18 cellular contexts compared by ENCODE assay signal in the genomic region with DNA sequence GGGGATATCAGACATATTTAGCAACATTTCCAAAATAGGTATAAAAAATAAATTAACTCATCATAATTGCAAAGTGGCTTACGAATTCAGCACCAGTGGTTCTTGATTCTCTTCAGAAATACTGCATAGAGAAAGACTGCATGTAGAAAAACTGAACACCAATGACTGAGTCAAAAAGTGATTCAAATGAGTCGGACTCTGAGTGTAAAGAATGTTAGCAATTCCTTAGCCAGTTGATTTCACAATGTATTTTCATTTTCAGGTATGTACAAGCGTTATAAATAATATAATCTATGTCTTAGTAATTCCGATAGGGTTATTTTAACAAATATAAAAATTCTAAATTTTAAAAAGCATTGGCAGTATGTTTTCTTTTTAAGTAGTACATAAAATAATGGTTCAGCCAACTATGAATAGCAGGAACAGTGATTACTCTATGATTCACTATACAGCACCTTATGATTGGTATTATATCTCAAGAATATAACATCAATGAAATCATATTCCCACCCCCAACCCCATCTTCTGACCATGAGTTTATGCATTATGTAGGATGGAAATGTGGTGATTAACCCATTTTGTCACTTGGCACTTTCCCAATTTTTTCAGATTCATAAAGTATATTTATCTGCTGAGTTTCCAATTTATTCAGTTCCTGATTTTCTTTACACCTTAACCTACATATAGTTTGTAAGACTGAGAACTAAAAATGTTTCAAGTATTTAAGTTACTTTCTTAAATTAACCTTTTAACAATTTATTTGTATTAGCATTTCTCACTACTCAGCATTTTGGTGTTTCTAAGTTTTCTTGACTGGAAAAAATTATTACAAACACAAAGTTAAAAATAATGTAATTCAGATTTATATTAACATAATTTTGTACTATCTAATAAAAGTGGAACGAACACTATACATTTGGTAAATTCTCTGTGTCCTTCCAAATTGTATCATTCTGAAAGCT. TPM values are rescaled to one million over a fixed set of nuclear protein-coding genes. Genes with fewer than 3 reads are reported as not detected.
A peak's percentile ranks its signal among the peaks of the same experiment; 100 is the strongest.
DNase-seq lines count a peak whose midpoint lies in the region; ATAC-seq, FAIRE-seq and TF ChIP-seq lines count a peak whose summit lies in the region.
"Had no signal": no experiment of that assay in that cellular context is flagged by ENCODE, and none has a peak within 500 bp of the region (broad histone marks: within the 10 kb centered on the region; RNA-seq: fewer than 3 reads in every experiment).

No MANE protein-coding gene starts in this region.

- H3K27me3 Mint-ChIP-seq in MCF 10A (ENCODE audit: insufficient read depth, unreplicated experiment), result no peaks in the 10 kb centered on the region
- no peaks in the 10 kb centered on the region for H3K27me3 Mint-ChIP-seq in activated CD4-positive, alpha-beta memory T cell treated with anti-CD3 and anti-CD28 coated beads, Interleukin-2, amount 10 ng/mL, durations not matched to agents 7 days and 5 days
- H3K27me3 Mint-ChIP-seq: activated naive CD4-positive, alpha-beta T cell treated with anti-CD3 and anti-CD28 coated beads, Interleukin-2, amount 50 U/mL, for 24 hours; dendritic cell treated with granulocyte-macrophage colony-stimulating factor and Interleukin-4, amounts not matched to agents 40 ng/mL and 50 ng/mL, for 4 days had no signal

- H3K36me3 ChIP-seq in breast epithelium, result no peaks in the 10 kb centered on the region
- no peaks in the 10 kb centered on the region for H3K36me3 ChIP-seq in small intestine (ENCODE audit: control insufficient read depth in 2 of 2, insufficient read depth in 2 of 2, low read length in 2 of 2)

- ATAC-seq in HG03521 (IDR thresholded peaks at IDR 0.05; ENCODE audit: unreplicated experiment), result no peak

- no peak overlapping the region for H3K27ac Mint-ChIP-seq in MCF 10A (ENCODE audit: low read depth, unreplicated experiment)
- H3K27ac Mint-ChIP-seq in activated CD4-positive, alpha-beta memory T cell treated with anti-CD3 and anti-CD28 coated beads, Interleukin-2, amount 10 ng/mL, durations not matched to agents 7 days and 5 days, result no peak overlapping the region
- H3K27ac Mint-ChIP-seq: activated naive CD4-positive, alpha-beta T cell treated with anti-CD3 and anti-CD28 coated beads, Interleukin-2, amount 50 U/mL, for 24 hours; dendritic cell treated with granulocyte-macrophage colony-stimulating factor and Interleukin-4, amounts not matched to agents 40 ng/mL and 50 ng/mL, for 4 days had no signal

- WGBS in small intestine, 3 donors, result 90 to 94% (median 91%) methylated on average over 5 of the region's 5 CpGs

- H3K27ac ChIP-seq in breast epithelium (no peak overlapping the region), epithelial cell of prostate (peak overlapping the region; percentile 30), small intestine (ENCODE audit: low read depth in 1 of 2, low read length in 1 of 2) (no peak overlapping the region)
- H3K27ac ChIP-seq: C4-2B had no signal

- CTCF ChIA-PET in MCF 10A (lab: Yijun Ruan, JAX), result interaction anchor here (0.6 kb wide), 1 partner anchor 11 kb away, joined by 4 read pairs; no protein-coding TSS in a partner anchor
- CTCF ChIA-PET in activated CD4-positive, alpha-beta memory T cell treated with anti-CD3 and anti-CD28 coated beads, Interleukin-2, amount 10 ng/mL, durations not matched to agents 7 days and 5 days (lab: Charles Lee), result no interaction called here

- BruUV-seq in MCF 10A (replicated peaks; lab: Mats Ljungman, UMichigan), result no TSS peak

- POLR2A ChIA-PET in MCF 10A (lab: Yijun Ruan, JAX), result interaction anchor here (0.6 to 1.0 kb wide), 2 partner anchors 13 to 259 kb away, joined by 3 read pairs; no protein-coding TSS in a partner anchor
- POLR2A ChIA-PET in activated CD4-positive, alpha-beta memory T cell treated with anti-CD3 and anti-CD28 coated beads, Interleukin-2, amount 10 ng/mL, durations not matched to agents 7 days and 5 days (lab: Charles Lee), result no interaction called here

- no peak for TF ChIP-seq POLR2A in breast epithelium (IDR thresholded peaks at IDR 0.05)

- DNase-seq in MCF 10A (ENCODE audit: unreplicated experiment) (peak; percentile 29), breast epithelium (ENCODE audit: low spot score in 2 of 2) (no peak), amniotic epithelial cell (ENCODE audit: low read depth) (peak; percentile 64), epithelial cell of prostate (ENCODE audit: low read depth, low spot score) (no peak), small intestine (no peak), DMS53 (lab: John Stamatoyannopoulos, UW) (no peak)
- no peak for DNase-seq in activated CD4-positive, alpha-beta memory T cell treated with anti-CD3 and anti-CD28 coated beads, Interleukin-2, amount 10 ng/mL, durations not matched to agents 7 days and 5 days
- DNase-seq: activated CD4-positive, alpha-beta T cell treated with anti-CD3 and anti-CD28 coated beads, Interleukin-2, amount 50 U/mL, for 48 hours; GDM1; glutamatergic neuron; KG1; NCI-H1105 treated with DMSO at 0.1 percent for 48 hours; NCI-H2107; NCI-H510A treated with DMSO at 0.1 percent for 48 hours had no signal

- no peaks in the 10 kb centered on the region for H3K4me1 Mint-ChIP-seq in MCF 10A (ENCODE audit: insufficient read depth, unreplicated experiment)
- peaks cover 2% of the 10 kb centered on the region for H3K4me1 Mint-ChIP-seq in activated CD4-positive, alpha-beta memory T cell treated with anti-CD3 and anti-CD28 coated beads, Interleukin-2, amount 10 ng/mL, durations not matched to agents 7 days and 5 days

- peaks cover 0 to 4% of the 10 kb centered on the region in 2 donors for H3K9me3 ChIP-seq in breast epithelium
- H3K9me3 ChIP-seq in small intestine (ENCODE audit: control insufficient read depth, low read depth), result no peaks in the 10 kb centered on the region

- H3K9me3 Mint-ChIP-seq in MCF 10A (ENCODE audit: unreplicated experiment), result peaks cover 6% of the 10 kb centered on the region
- H3K9me3 Mint-ChIP-seq in activated CD4-positive, alpha-beta memory T cell treated with anti-CD3 and anti-CD28 coated beads, Interleukin-2, amount 10 ng/mL, durations not matched to agents 7 days and 5 days, result no peaks in the 10 kb centered on the region
- H3K9me3 Mint-ChIP-seq: dendritic cell treated with granulocyte-macrophage colony-stimulating factor and Interleukin-4, amounts not matched to agents 40 ng/mL and 50 ng/mL, for 4 days had no signal

- peaks cover 13% of the 10 kb centered on the region for H3K36me3 Mint-ChIP-seq in MCF 10A (ENCODE audit: insufficient read depth, unreplicated experiment)
- peaks cover 5% of the 10 kb centered on the region for H3K36me3 Mint-ChIP-seq in activated CD4-positive, alpha-beta memory T cell treated with anti-CD3 and anti-CD28 coated beads, Interleukin-2, amount 10 ng/mL, durations not matched to agents 7 days and 5 days (ENCODE audit: low read depth)

- intact Hi-C loops in MCF 10A (cut with micrococcal nuclease), result no loop called here
- intact Hi-C loops in breast epithelium (cut with DNase I; ENCODE audit: low total_unique reads), result no loop called here

- FAIRE-seq in small intestine (lab: Jason Lieb, UNC), result peak; percentile 90

- TF ChIP-seq CTCF in MCF 10A (IDR thresholded peaks at IDR 0.05; ENCODE audit: unreplicated experiment), result no peak
- TF ChIP-seq CTCF in breast epithelium (IDR thresholded peaks at IDR 0.05), result no peak

- no peaks in the 10 kb centered on the region for H3K4me1 ChIP-seq in breast epithelium
- no peaks in the 10 kb centered on the region for H3K4me1 ChIP-seq in small intestine (ENCODE audit: control insufficient read depth in 2 of 2, insufficient read depth in 1 of 2, low read depth in 1 of 2, low read length in 1 of 2)

- no peaks in the 10 kb centered on the region for H3K27me3 ChIP-seq in breast epithelium
- H3K27me3 ChIP-seq in small intestine (ENCODE audit: control insufficient read depth in 2 of 2, insufficient read depth in 2 of 2, low read length in 2 of 2), result no peaks in the 10 kb centered on the region

- H3K4me3 ChIP-seq in breast epithelium (no peak overlapping the region), small intestine (ENCODE audit: low read depth in 1 of 2, low read length in 2 of 2) (no peak overlapping the region)

- no peak overlapping the region for H3K4me3 Mint-ChIP-seq in MCF 10A (ENCODE audit: unreplicated experiment)
- no peak overlapping the region for H3K4me3 Mint-ChIP-seq in activated CD4-positive, alpha-beta memory T cell treated with anti-CD3 and anti-CD28 coated beads, Interleukin-2, amount 10 ng/mL, durations not matched to agents 7 days and 5 days
- H3K4me3 Mint-ChIP-seq: activated naive CD4-positive, alpha-beta T cell treated with anti-CD3 and anti-CD28 coated beads, Interleukin-2, amount 50 U/mL, for 24 hours; dendritic cell treated with granulocyte-macrophage colony-stimulating factor and Interleukin-4, amounts not matched to agents 40 ng/mL and 50 ng/mL, for 4 days had no signal

RNA-seq across cellular contexts. Expression of a gene that starts 33.9 kb away (rescaled TPM):
- total RNA-seq in MCF 10A (2022) (57.8 and 69.5 TPM in 2 replicates), breast epithelium (10 to 100 TPM; 63.7 to 93.0 (median 92.1) TPM)
- 10 to 100 TPM; 20.6 to 30.0 (median 28.6) TPM for polyA plus RNA-seq in small intestine
- total RNA-seq in activated CD4-positive, alpha-beta memory T cell treated with anti-CD3 and anti-CD28 coated beads, Interleukin-2, amount 10 ng/mL, durations not matched to agents 7 days and 5 days, result 10 to 100 TPM; 35.7 to 38.9 TPM

Comparison
In these comparisons a context has a peak if more than half of its experiments do, and no peak if none do; other contexts are left out.
1. DNase-seq: peak in MCF 10A (single experiment) and amniotic epithelial cell (single experiment); none in breast epithelium (0 of 2), epithelial cell of prostate (single experiment), small intestine (single experiment), activated CD4-positive, alpha-beta memory T cell treated with anti-CD3 and anti-CD28 coated beads, Interleukin-2, amount 10 ng/mL, durations not matched to agents 7 days and 5 days (single experiment) and DMS53 (single experiment).